ENCODE assay signal across 2 cellular contexts in genomic region chr9:123517512-123517911, GRCh38.
TF ChIP-seq lines count a peak whose summit lies in the region.

No MANE protein-coding gene starts in this region.

TF ChIP-seq in HepG2, 621 proteins besides CTCF, POLR2A, EP300 and RAD21:
- TF ChIP-seq ZNF709 (CRISPR knock-in tag; IDR thresholded peaks at IDR 0.05), result no peak
- TF ChIP-seq FOXP1 (IDR thresholded peaks at IDR 0.05), result no peak
- TF ChIP-seq FOXP1 (CRISPR knock-in tag; IDR thresholded peaks at IDR 0.05), result peak; percentile 19; the same call in 1 of the 2 replicates
- TF ChIP-seq SOX6 (IDR thresholded peaks at IDR 0.05), result no peak
- TF ChIP-seq SOX6 (CRISPR knock-in tag; IDR thresholded peaks at IDR 0.05), result 0 out of 2 replicates have a peak, but pooled peaks have one; percentile 14
- TF ChIP-seq CEBPG (CRISPR knock-in tag; IDR thresholded peaks at IDR 0.05), result peak; percentile 81
- TF ChIP-seq GABPA (IDR thresholded peaks at IDR 0.05; ENCODE audit: low read depth, low read length), result no peak
- TF ChIP-seq GABPA (CRISPR knock-in tag; IDR thresholded peaks at IDR 0.05; ENCODE audit: low read depth), result no peak
- 0 out of 2 replicates have a peak, but pooled peaks have one; percentile 49 for TF ChIP-seq ZNF121 (CRISPR knock-in tag; IDR thresholded peaks at IDR 0.05)
- peak; percentile 90 for TF ChIP-seq CEBPB (IDR thresholded peaks at IDR 0.05; ENCODE audit: borderline replicate concordance, low read depth, low read length)

TF ChIP-seq in HCT116, 20 proteins besides CTCF, POLR2A, EP300 and RAD21:
- TF ChIP-seq CEBPB (IDR thresholded peaks at IDR 0.05; ENCODE audit: low read depth) (peak; percentile 43; the same call in 1 of the 2 replicates), EGR1 (IDR thresholded peaks at IDR 0.05; ENCODE audit: low read depth) (no peak), ZNF274 (IDR thresholded peaks at IDR 0.05; ENCODE audit: low read depth, low read length) (no peak)
TF ChIP-seq in HCT116: peak in this region for 1.
